25 cellular contexts compared by ENCODE assay signal in the genomic region with DNA sequence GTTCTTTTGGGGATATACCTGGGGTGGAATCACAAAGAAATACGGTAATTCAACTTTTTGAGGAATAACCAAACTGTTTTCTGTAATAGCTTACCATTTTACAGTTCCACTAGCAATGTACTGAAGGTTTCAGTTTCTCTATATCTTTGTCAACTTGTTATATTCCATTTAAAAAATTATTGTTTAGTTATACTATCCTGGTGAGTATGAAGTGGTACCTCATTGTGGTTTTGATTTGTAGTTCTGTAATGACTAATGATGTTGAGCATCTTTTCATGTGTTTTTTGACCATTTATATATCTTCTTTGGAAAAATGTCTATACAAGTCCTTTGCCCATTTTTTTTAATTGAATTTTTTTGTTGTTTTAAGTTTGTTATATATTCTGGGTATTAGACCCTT. TPM values are rescaled to one million over a fixed set of nuclear protein-coding genes. Genes with fewer than 3 reads are reported as not detected.
DNase-seq lines count a peak whose midpoint lies in the region; ATAC-seq, FAIRE-seq and TF ChIP-seq lines count a peak whose summit lies in the region.
"Had no signal": no experiment of that assay in that cellular context is flagged by ENCODE, and none has a peak within 500 bp of the region (broad histone marks: within the 10 kb centered on the region; RNA-seq: fewer than 3 reads in every experiment).

No MANE protein-coding gene starts in this region.

- intact Hi-C loops in activated CD4-positive, alpha-beta T cell treated with anti-CD3 and anti-CD28 coated beads for 36 hours (cut with DNase I, micrococcal nuclease): loop anchor here (2.0 to 10.0 kb wide), 6 partner anchors 20 to 638 kb away; partner anchors contain the start of genes IPP (in 1 of the 2), MAST2 (in 1 of the 2) and ZSWIM5 (in 1 of the 2)
- intact Hi-C loops in activated T-helper 1 cell treated with anti-CD3 and anti-CD28 coated beads, Interleukin-12 subunit alpha, Interleukin-12 subunit beta, Interleukin-2, Interleukin-4 antibody, amounts not matched to agents 30 ng/mL and 10 ng/mL and 1 ng/mL, durations not matched to agents 14 hours and 24 hours and 36 hours (cut with micrococcal nuclease): loop anchor here (1.0 to 5.0 kb wide), 6 partner anchors 20 to 255 kb away; partner anchors contain the start of genes GPBP1L1 and IPP
- intact Hi-C loops in sciatic nerve (cut with DNase I): no loop called here
- intact Hi-C loops in heart right ventricle (cut with DNase I): no loop called here
- intact Hi-C loops in CD8-positive, alpha-beta T cell (cut with DNase I, micrococcal nuclease): no loop called here

- peak; percentile 85 for ATAC-seq in activated CD4-positive, alpha-beta T cell treated with anti-CD3 and anti-CD28 coated beads for 36 hours
- ATAC-seq in sciatic nerve: no peak
- ATAC-seq in heart right ventricle: no peak
- ATAC-seq in CD8-positive, alpha-beta T cell: no peak
- ATAC-seq: body of pancreas, esophagus mucosa, gastroesophageal sphincter had no signal

- H3K79me2 ChIP-seq in KMS-11 (ENCODE audit: insufficient read depth, low read depth): no peaks in the 10 kb centered on the region; the same call in 1 of the 2 replicates

- H3K4me3 ChIP-seq in KMS-11 (IDR thresholded peaks at IDR 0.05; ENCODE audit: insufficient read depth, low read depth, low read length): no peak overlapping the region
- no peak overlapping the region for H3K4me3 ChIP-seq in heart right ventricle
- no peak overlapping the region for H3K4me3 ChIP-seq in CD8-positive, alpha-beta T cell (ENCODE audit: low read depth, low read length)
- H3K4me3 ChIP-seq: body of pancreas, gastroesophageal sphincter, smooth muscle cell, thyroid gland had no signal

- H3K4me1 Mint-ChIP-seq in activated CD4-positive, alpha-beta T cell treated with anti-CD3 and anti-CD28 coated beads for 36 hours: peaks cover 12% of the 10 kb centered on the region
- H3K4me1 Mint-ChIP-seq in activated T-helper 1 cell treated with anti-CD3 and anti-CD28 coated beads, Interleukin-12 subunit alpha, Interleukin-12 subunit beta, Interleukin-2, Interleukin-4 antibody, amounts not matched to agents 30 ng/mL and 10 ng/mL and 1 ng/mL, durations not matched to agents 14 hours and 24 hours and 36 hours (ENCODE audit: low read depth): peaks cover 14% of the 10 kb centered on the region
- H3K4me1 Mint-ChIP-seq in CD8-positive, alpha-beta T cell (ENCODE audit: low read depth): no peaks in the 10 kb centered on the region

- no peaks in the 10 kb centered on the region for H3K27me3 Mint-ChIP-seq in activated CD4-positive, alpha-beta T cell treated with anti-CD3 and anti-CD28 coated beads for 36 hours
- H3K27me3 Mint-ChIP-seq in activated T-helper 1 cell treated with anti-CD3 and anti-CD28 coated beads, Interleukin-12 subunit alpha, Interleukin-12 subunit beta, Interleukin-2, Interleukin-4 antibody, amounts not matched to agents 30 ng/mL and 10 ng/mL and 1 ng/mL, durations not matched to agents 14 hours and 24 hours and 36 hours (ENCODE audit: insufficient read depth): no peaks in the 10 kb centered on the region
- no peaks in the 10 kb centered on the region for H3K27me3 Mint-ChIP-seq in CD8-positive, alpha-beta T cell (ENCODE audit: low read depth)
- H3K27me3 Mint-ChIP-seq: activated naive CD8-positive, alpha-beta T cell; B cell; memory B cell had no signal

- no peak overlapping the region for H2AFZ ChIP-seq in KMS-11 (ENCODE audit: low read depth)

- TF ChIP-seq CTCF in KMS-11 (conservative IDR thresholded peaks at IDR 0.05; ENCODE audit: low read depth, low read length): no peak
- no peak for TF ChIP-seq CTCF in heart right ventricle (IDR thresholded peaks at IDR 0.05)
- no peak for TF ChIP-seq CTCF in CD8-positive, alpha-beta T cell (IDR thresholded peaks at IDR 0.05)

- POLR2A ChIA-PET in activated CD4-positive, alpha-beta T cell treated with anti-CD3 and anti-CD28 coated beads for 36 hours (lab: Charles Lee): interaction anchor here (0.6 kb wide), 1 partner anchor 36 kb away, joined by 7 read pairs; no protein-coding TSS in a partner anchor
- POLR2A ChIA-PET in CD8-positive, alpha-beta T cell (lab: Charles Lee): no interaction called here

- H3K27ac ChIP-seq in KMS-11 (peak overlapping the region; percentile 14; the same call in 1 of the 2 replicates), heart right ventricle (no peak overlapping the region)
- no peak overlapping the region for H3K27ac ChIP-seq in CD8-positive, alpha-beta T cell (ENCODE audit: low read depth, low read length)
- H3K27ac ChIP-seq: 22Rv1, body of pancreas, gastroesophageal sphincter had no signal

- H3K36me3 ChIP-seq in KMS-11 (ENCODE audit: insufficient read depth) (no peaks in the 10 kb centered on the region), heart right ventricle (no peaks in the 10 kb centered on the region)
- H3K36me3 ChIP-seq in CD8-positive, alpha-beta T cell (ENCODE audit: insufficient read depth, low read length): no peaks in the 10 kb centered on the region
- H3K36me3 ChIP-seq: gastroesophageal sphincter, thyroid gland had no signal

- 91 to 98% methylated on average over 1 of the region's 1 CpG for WGBS in heart right ventricle, 2 donors

- no peak overlapping the region for H3K9ac ChIP-seq in KMS-11

- no peaks in the 10 kb centered on the region for H3K9me3 ChIP-seq in heart right ventricle
- no peaks in the 10 kb centered on the region for H3K9me3 ChIP-seq in CD8-positive, alpha-beta T cell (ENCODE audit: low read length)
- H3K9me3 ChIP-seq: body of pancreas, gastroesophageal sphincter, thyroid gland had no signal

- H3K27me3 ChIP-seq in KMS-11 (ENCODE audit: insufficient read depth, low read depth) (no peaks in the 10 kb centered on the region), heart right ventricle (no peaks in the 10 kb centered on the region)
- no peaks in the 10 kb centered on the region for H3K27me3 ChIP-seq in CD8-positive, alpha-beta T cell (ENCODE audit: insufficient read depth, low read length)
- H3K27me3 ChIP-seq: body of pancreas, gastroesophageal sphincter, thyroid gland had no signal

- no peaks in the 10 kb centered on the region; the same call in 1 of the 2 replicates for H4K20me1 ChIP-seq in KMS-11 (ENCODE audit: insufficient read depth)

- no peak for DNase-seq in activated CD4-positive, alpha-beta T cell treated with anti-CD3 and anti-CD28 coated beads for 36 hours
- DNase-seq in activated CD4-positive, alpha-beta T cell treated with anti-CD3 and anti-CD28 coated beads for 48 hours: no peak
- DNase-seq in activated T-helper 1 cell treated with anti-CD3 and anti-CD28 coated beads, Interleukin-12 subunit alpha, Interleukin-12 subunit beta, Interleukin-2, Interleukin-4 antibody, amounts not matched to agents 30 ng/mL and 10 ng/mL and 1 ng/mL, durations not matched to agents 14 hours and 24 hours and 36 hours (ENCODE audit: low spot score): no peak
- DNase-seq in sciatic nerve (ENCODE audit: low spot score) (no peak), heart right ventricle (no peak)
- DNase-seq in CD8-positive, alpha-beta T cell: no peak
- DNase-seq: activated CD4-positive, CD25-positive, alpha-beta regulatory T cell treated with anti-CD3 and anti-CD28 coated beads, Interleukin-2, amount 50 U/mL, for 72 hours; body of pancreas; DMS79; effector memory CD4-positive, alpha-beta T cell; NCI-H1694; NCI-H2171; NCI-H526; nucleus accumbens; stimulated activated naive CD4-positive, alpha-beta T cell treated with Interleukin-2 at 50 U/mL for 16 hours; thyroid gland had no signal

- H3K4me1 ChIP-seq in KMS-11 (ENCODE audit: low read depth, poor library complexity, severe bottlenecking) (peaks cover 18% of the 10 kb centered on the region), heart right ventricle (peaks cover 0 to 19% (median 10%) of the 10 kb centered on the region in 9 donors)
- no peaks in the 10 kb centered on the region for H3K4me1 ChIP-seq in CD8-positive, alpha-beta T cell (ENCODE audit: insufficient read depth, low read length)
- H3K4me1 ChIP-seq: body of pancreas had no signal

- H3K27ac Mint-ChIP-seq in activated CD4-positive, alpha-beta T cell treated with anti-CD3 and anti-CD28 coated beads for 36 hours: no peak overlapping the region
- peak overlapping the region; percentile 70 for H3K27ac Mint-ChIP-seq in activated T-helper 1 cell treated with anti-CD3 and anti-CD28 coated beads, Interleukin-12 subunit alpha, Interleukin-12 subunit beta, Interleukin-2, Interleukin-4 antibody, amounts not matched to agents 30 ng/mL and 10 ng/mL and 1 ng/mL, durations not matched to agents 14 hours and 24 hours and 36 hours
- no peak overlapping the region for H3K27ac Mint-ChIP-seq in CD8-positive, alpha-beta T cell
- H3K27ac Mint-ChIP-seq: B cell, memory B cell had no signal

- no peak overlapping the region for H3K4me3 Mint-ChIP-seq in activated CD4-positive, alpha-beta T cell treated with anti-CD3 and anti-CD28 coated beads for 36 hours
- H3K4me3 Mint-ChIP-seq in activated T-helper 1 cell treated with anti-CD3 and anti-CD28 coated beads, Interleukin-12 subunit alpha, Interleukin-12 subunit beta, Interleukin-2, Interleukin-4 antibody, amounts not matched to agents 30 ng/mL and 10 ng/mL and 1 ng/mL, durations not matched to agents 14 hours and 24 hours and 36 hours: no peak overlapping the region
- no peak overlapping the region for H3K4me3 Mint-ChIP-seq in CD8-positive, alpha-beta T cell
- H3K4me3 Mint-ChIP-seq: activated naive CD8-positive, alpha-beta T cell; B cell; memory B cell had no signal

- H3K4me2 ChIP-seq in KMS-11: peak overlapping the region; percentile 26; the same call in 1 of the 2 replicates
- H3K4me2 ChIP-seq: smooth muscle cell had no signal

- H3K9me3 Mint-ChIP-seq in activated CD4-positive, alpha-beta T cell treated with anti-CD3 and anti-CD28 coated beads for 36 hours (ENCODE audit: low read depth): no peaks in the 10 kb centered on the region
- H3K9me3 Mint-ChIP-seq in activated T-helper 1 cell treated with anti-CD3 and anti-CD28 coated beads, Interleukin-12 subunit alpha, Interleukin-12 subunit beta, Interleukin-2, Interleukin-4 antibody, amounts not matched to agents 30 ng/mL and 10 ng/mL and 1 ng/mL, durations not matched to agents 14 hours and 24 hours and 36 hours: no peaks in the 10 kb centered on the region
- no peaks in the 10 kb centered on the region for H3K9me3 Mint-ChIP-seq in CD8-positive, alpha-beta T cell
- H3K9me3 Mint-ChIP-seq: memory B cell had no signal

- CTCF ChIA-PET in activated CD4-positive, alpha-beta T cell treated with anti-CD3 and anti-CD28 coated beads for 36 hours (lab: Charles Lee): interaction anchor here (1.4 kb wide), 2 partner anchors 9 to 28 kb away, joined by 3 to 4 read pairs; no protein-coding TSS in a partner anchor
- CTCF ChIA-PET in CD8-positive, alpha-beta T cell (lab: Charles Lee): no interaction called here

- H3K36me3 Mint-ChIP-seq in activated CD4-positive, alpha-beta T cell treated with anti-CD3 and anti-CD28 coated beads for 36 hours (ENCODE audit: low read depth): no peaks in the 10 kb centered on the region
- H3K36me3 Mint-ChIP-seq in activated T-helper 1 cell treated with anti-CD3 and anti-CD28 coated beads, Interleukin-12 subunit alpha, Interleukin-12 subunit beta, Interleukin-2, Interleukin-4 antibody, amounts not matched to agents 30 ng/mL and 10 ng/mL and 1 ng/mL, durations not matched to agents 14 hours and 24 hours and 36 hours (ENCODE audit: low read depth): peaks cover 3% of the 10 kb centered on the region
- no peaks in the 10 kb centered on the region for H3K36me3 Mint-ChIP-seq in CD8-positive, alpha-beta T cell
- H3K36me3 Mint-ChIP-seq: memory B cell had no signal

- peak; percentile 86 for FAIRE-seq in islet of Langerhans (lab: Jason Lieb, UNC)

RNA-seq across cellular contexts. Expression of gene MAST2, which starts 39.4 kb away (rescaled TPM):
- total RNA-seq in activated CD4-positive, alpha-beta T cell treated with anti-CD3 and anti-CD28 coated beads for 36 hours: 10 to 100 TPM; 20.1 to 22.9 TPM
- 32.0 and 37.2 TPM in 2 replicates for total RNA-seq in activated T-helper 1 cell treated with anti-CD3 and anti-CD28 coated beads, Interleukin-12 subunit alpha, Interleukin-12 subunit beta, Interleukin-2, Interleukin-4 antibody, amounts not matched to agents 30 ng/mL and 10 ng/mL and 1 ng/mL, durations not matched to agents 14 hours and 24 hours and 36 hours
- total RNA-seq in sciatic nerve: 55.0 TPM
- 100 to 1,000 TPM in 2 of 10 donors, 10 to 100 TPM in 8; 73.7 to 129 (median 86.6) TPM for total RNA-seq in heart right ventricle
- polyA plus RNA-seq in heart right ventricle: 10 to 100 TPM; 66.4 to 79.5 TPM
- 1 to 10 TPM; 6.2 to 7.1 TPM for total RNA-seq in CD8-positive, alpha-beta T cell

Comparison
In these comparisons a context has a peak if more than half of its experiments do, and no peak if none do; other contexts are left out.
1. intact Hi-C loops: an anchor here in activated CD4-positive, alpha-beta T cell treated with anti-CD3 and anti-CD28 coated beads for 36 hours (2.0 to 10.0 kb wide) and activated T-helper 1 cell treated with anti-CD3 and anti-CD28 coated beads, Interleukin-12 subunit alpha, Interleukin-12 subunit beta, Interleukin-2, Interleukin-4 antibody, amounts not matched to agents 30 ng/mL and 10 ng/mL and 1 ng/mL, durations not matched to agents 14 hours and 24 hours and 36 hours (1.0 to 5.0 kb wide); none called in sciatic nerve, heart right ventricle and CD8-positive, alpha-beta T cell.